Comparison of ENCODE assay signal across 2 cellular contexts in the genomic region with DNA sequence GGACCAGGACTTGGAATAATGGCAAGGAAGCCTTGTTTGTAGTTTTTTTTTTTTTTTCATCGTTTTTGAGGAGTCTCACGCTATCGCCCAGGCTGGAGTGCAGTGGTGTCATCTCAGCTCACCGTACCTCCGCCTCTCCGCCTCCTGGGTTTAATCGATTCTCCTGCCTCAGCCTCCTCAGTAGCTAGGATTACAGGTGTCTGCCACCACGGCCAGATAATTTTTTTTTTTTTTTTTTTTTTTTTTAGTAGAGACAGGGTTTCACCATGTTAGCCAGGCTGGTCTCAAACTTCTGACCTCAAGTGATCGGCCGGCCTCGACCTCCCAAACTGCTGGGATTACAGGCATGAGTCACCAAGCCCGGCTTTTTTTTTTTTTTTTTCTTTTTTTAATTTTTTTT. TPM values are rescaled to one million over a fixed set of nuclear protein-coding genes. Genes with fewer than 3 reads are reported as not detected.
"Had no signal": no experiment of that assay in that cellular context is flagged by ENCODE, and none has a peak within 500 bp of the region (broad histone marks: within the 10 kb centered on the region; RNA-seq: fewer than 3 reads in every experiment).

No MANE protein-coding gene starts in this region.

RNA-seq across cellular contexts. Expression of gene ADAMTSL4, which starts 53.2 kb away (rescaled TPM):
- total RNA-seq: OCI-LY7, SJCRH30 had no signal
